In genomic region chr4:3257691-3258482, GRCh38 we compare ENCODE assay signal across 9 cellular contexts. TPM values are rescaled to one million over a fixed set of nuclear protein-coding genes. Genes with fewer than 3 reads are reported as not detected.
DNase-seq lines count a peak whose midpoint lies in the region; ATAC-seq and TF ChIP-seq lines count a peak whose summit lies in the region.
"Had no signal": no experiment of that assay in that cellular context is flagged by ENCODE, and none has a peak within 500 bp of the region (broad histone marks: within the 10 kb centered on the region; RNA-seq: fewer than 3 reads in every experiment).

No MANE protein-coding gene starts in this region.

- H2AFZ ChIP-seq in PC-9, result no peak overlapping the region

- no peaks in the 10 kb centered on the region for H4K20me1 ChIP-seq in PC-9 (ENCODE audit: insufficient read depth)

- DNase-seq in COLO668 (lab: John Stamatoyannopoulos, UW; ENCODE audit: unreplicated experiment) (peak; percentile 51), PC-9 (peak; percentile 39 to 83), iris pigment epithelial cell (ENCODE audit: low read depth) (peak; percentile 55), T1000 (lab: John Stamatoyannopoulos, UW) (no peak), globus pallidus (ENCODE audit: low spot score) (no peak)
- no peak for DNase-seq in activated CD4-positive, alpha-beta T cell treated with anti-CD3 and anti-CD28 coated beads, Interleukin-2, amount 50 U/mL, for 1 hour
- DNase-seq: amniotic stem cell had no signal

- H3K27me3 ChIP-seq in PC-9 (ENCODE audit: insufficient read depth, low read depth), result no peaks in the 10 kb centered on the region

- H3K4me3 ChIP-seq in PC-9, result no peak overlapping the region

- H3K4me1 ChIP-seq in PC-9 (replicated peaks; ENCODE audit: insufficient read depth), result peaks cover 25% of the 10 kb centered on the region

- BruUV-seq in PC-9 (replicated peaks; lab: Mats Ljungman, UMichigan), result no TSS peak

- H3K4me2 ChIP-seq in PC-9, result peak overlapping the region; percentile 38; the same call in 1 of the 2 replicates

- H3K9me2 ChIP-seq in PC-9 (ENCODE audit: insufficient read depth), result no peaks in the 10 kb centered on the region

- H3K9me3 ChIP-seq in PC-9 (ENCODE audit: insufficient read depth, low read depth), result no peaks in the 10 kb centered on the region

- no peak for TF ChIP-seq CTCF in PC-9 (conservative IDR thresholded peaks at IDR 0.05)

- CTCF ChIA-PET in PC-9 (lab: Charles Lee), result interaction anchor here (0.7 kb wide), 1 partner anchor 55 kb away, joined by 3 read pairs; no protein-coding TSS in a partner anchor

- no peaks in the 10 kb centered on the region for H3K36me3 ChIP-seq in PC-9 (ENCODE audit: low read depth)

- intact Hi-C loops in PC-9 (cut with micrococcal nuclease; ENCODE audit: unreplicated experiment), result loop anchor here (5.0 kb wide), 1 partner anchor 274 kb away; the partner anchor contains the start of gene LRPAP1

- POLR2A ChIA-PET in PC-9 (lab: Charles Lee; ENCODE audit: unreplicated experiment), result no interaction called here

- no peaks in the 10 kb centered on the region for H3K79me2 ChIP-seq in PC-9 (ENCODE audit: low read depth)

- ATAC-seq in GM21447 (IDR thresholded peaks at IDR 0.05; ENCODE audit: unreplicated experiment) (peak; percentile 52), GM18498 (IDR thresholded peaks at IDR 0.05; ENCODE audit: unreplicated experiment) (no peak)

- peak overlapping the region; percentile 65 for H3K27ac ChIP-seq in PC-9

- peaks cover 17% of the 10 kb centered on the region; the same call in 1 of the 2 replicates for H3F3A ChIP-seq in PC-9 (ENCODE audit: insufficient read depth, low read depth)

RNA-seq across cellular contexts. Expression of gene MSANTD1, which starts 8.9 kb away (rescaled TPM):
- total RNA-seq in PC-9 (2021), result 3.1 and 3.4 TPM in 2 replicates

RNA-seq across cellular contexts. Expression of gene RGS12, which starts 34.9 kb away (rescaled TPM):
- total RNA-seq in PC-9 (2021), result 36.6 and 37.1 TPM in 2 replicates

Comparison
In these comparisons a context has a peak if more than half of its experiments do, and no peak if none do; other contexts are left out.
1. DNase-seq: peak in COLO668 (single experiment), PC-9 (2 of 2) and iris pigment epithelial cell (single experiment); none in T1000 (single experiment), globus pallidus (single experiment) and activated CD4-positive, alpha-beta T cell treated with anti-CD3 and anti-CD28 coated beads, Interleukin-2, amount 50 U/mL, for 1 hour (single experiment).